14 cellular contexts compared by ENCODE assay signal in the genomic region with DNA sequence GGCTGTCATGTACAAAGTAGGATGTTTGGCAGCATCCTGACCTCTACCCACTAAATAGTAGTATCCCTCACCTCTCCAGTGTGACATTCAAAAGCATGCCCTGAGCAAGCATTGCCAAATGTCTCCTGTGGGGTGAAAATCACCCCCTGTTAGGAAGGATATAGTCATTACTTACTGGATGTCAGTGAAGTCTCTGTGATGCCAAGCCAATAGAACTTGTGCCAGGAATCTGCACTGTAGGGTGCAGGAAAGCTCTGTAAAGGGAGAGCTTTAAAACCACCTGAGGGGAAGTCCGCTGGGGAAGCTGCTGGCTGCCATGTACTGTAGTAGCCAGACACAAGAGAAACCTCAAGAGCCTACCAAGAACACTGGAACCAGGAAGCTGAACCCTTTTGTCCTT.
DNase-seq lines count a peak whose midpoint lies in the region; ATAC-seq and TF ChIP-seq lines count a peak whose summit lies in the region.
"Had no signal": no experiment of that assay in that cellular context is flagged by ENCODE, and none has a peak within 500 bp of the region (broad histone marks: within the 10 kb centered on the region; RNA-seq: fewer than 3 reads in every experiment).

No MANE protein-coding gene starts in this region.

- no peaks in the 10 kb centered on the region for H3K4me1 ChIP-seq in mesendoderm (ENCODE audit: control insufficient read depth, low read depth, low read length)
- H3K4me1 ChIP-seq: A549 had no signal

- peak; percentile 25 for DNase-seq in MG63
- DNase-seq in brain pericyte (ENCODE audit: low read depth, low spot score): peak; percentile 7
- peak; percentile 5 for DNase-seq in mesendoderm
- DNase-seq in natural killer cell: no peak
- no peak for DNase-seq in COR-L47 (lab: John Stamatoyannopoulos, UW)
- no peak for DNase-seq in GM13976 (ENCODE audit: low spot score)
- DNase-seq: Caco-2; CD8-positive, alpha-beta T cell; DND-41; GDM1; H7; IMR-90 had no signal

- no peaks in the 10 kb centered on the region for H3K9me3 ChIP-seq in MG63
- H3K9me3 ChIP-seq: A549, Caco-2 had no signal

- H3K36me3 ChIP-seq in MG63 (no peaks in the 10 kb centered on the region), mesendoderm (ENCODE audit: control insufficient read depth, insufficient read depth, low read length) (no peaks in the 10 kb centered on the region)

- no peak overlapping the region for H3K4ac ChIP-seq in mesendoderm (ENCODE audit: low read depth, low read length)

- H2BK5ac ChIP-seq in mesendoderm (ENCODE audit: low read length): no peak overlapping the region

- no peak overlapping the region for H4K8ac ChIP-seq in mesendoderm (ENCODE audit: low read depth, low read length)

- H3K56ac ChIP-seq in mesendoderm (ENCODE audit: low read length): no peak overlapping the region

- peak overlapping the region; percentile 22 for H3K27ac ChIP-seq in mesendoderm (ENCODE audit: low read depth, low read length)
- H3K27ac ChIP-seq: A549 had no signal

- H3K9ac ChIP-seq in mesendoderm (ENCODE audit: low read length): no peak overlapping the region

- no peaks in the 10 kb centered on the region for H3K79me1 ChIP-seq in mesendoderm (ENCODE audit: low read length)

- no peak overlapping the region for H3K4me3 ChIP-seq in MG63
- H3K4me3 ChIP-seq in mesendoderm (ENCODE audit: low read length): no peak overlapping the region
- H3K4me3 ChIP-seq: A549 had no signal

- no peaks in the 10 kb centered on the region for H3K27me3 ChIP-seq in MG63
- no peaks in the 10 kb centered on the region for H3K27me3 ChIP-seq in mesendoderm (ENCODE audit: insufficient read depth, low read length, poor library complexity)

- no peak overlapping the region for H2BK120ac ChIP-seq in mesendoderm (ENCODE audit: low read depth, low read length)

- intact Hi-C loops in natural killer cell (cut with micrococcal nuclease): loop anchor here (10.0 kb wide), 1 partner anchor 61 kb away; no protein-coding TSS in a partner anchor

- no peaks in the 10 kb centered on the region for H3K4me1 Mint-ChIP-seq in natural killer cell
- H3K4me1 Mint-ChIP-seq: CD14-positive monocyte had no signal

- no peak overlapping the region for H2AK5ac ChIP-seq in mesendoderm (ENCODE audit: low read length)

- in situ Hi-C loops in GM13976 (cut with MboI; ENCODE audit: low sequenced_read_pairs, unreplicated experiment): no loop called here

- no peak overlapping the region for H2BK15ac ChIP-seq in mesendoderm (replicated peaks; ENCODE audit: low read depth)

- H3K27ac Mint-ChIP-seq in natural killer cell: no peak overlapping the region
- H3K27ac Mint-ChIP-seq: CD14-positive monocyte; CD8-positive, alpha-beta T cell had no signal

- no peak for ATAC-seq in natural killer cell
- ATAC-seq: A549; CD8-positive, alpha-beta T cell had no signal

- H3K27me3 Mint-ChIP-seq in natural killer cell (ENCODE audit: low read depth in 2 of 2): no peaks in the 10 kb centered on the region

- H3K18ac ChIP-seq in mesendoderm (ENCODE audit: low read length): no peak overlapping the region

- no peak overlapping the region for H4K5ac ChIP-seq in mesendoderm (ENCODE audit: low read length)

- peaks cover 5 to 6% of the 10 kb centered on the region in 2 donors for H3K9me3 Mint-ChIP-seq in natural killer cell
- H3K9me3 Mint-ChIP-seq: CD8-positive, alpha-beta T cell had no signal

- no peaks in the 10 kb centered on the region for H3K36me3 Mint-ChIP-seq in natural killer cell
- H3K36me3 Mint-ChIP-seq: CD14-positive monocyte; CD8-positive, alpha-beta T cell had no signal

- no peak overlapping the region for H3K23ac ChIP-seq in mesendoderm (ENCODE audit: low read length)

- no peak overlapping the region for H3K4me2 ChIP-seq in mesendoderm (ENCODE audit: low read length)
- H3K4me2 ChIP-seq: A549 had no signal

- no CpG with 5 or more reads among the region's 1 CpG for WGBS in mesendoderm (ENCODE audit: extremely low coverage, insufficient coverage, low lambda C conversion rate)

- H3K79me2 ChIP-seq in mesendoderm (ENCODE audit: control insufficient read depth, insufficient read depth, low read length): no peaks in the 10 kb centered on the region

- H3K4me3 Mint-ChIP-seq in natural killer cell: no peak overlapping the region
- H3K4me3 Mint-ChIP-seq: CD14-positive monocyte; CD8-positive, alpha-beta T cell had no signal

- TF ChIP-seq CTCF in natural killer cell (IDR thresholded peaks at IDR 0.05) (no peak), GM13976 (IDR thresholded peaks at IDR 0.05; ENCODE audit: borderline replicate concordance, control extremely low read depth, extremely low read depth, insufficient read depth, missing control alignments) (no peak)

Comparison
In these comparisons a context has a peak if more than half of its experiments do, and no peak if none do; other contexts are left out.
1. DNase-seq: peak in MG63 (single experiment), brain pericyte (single experiment) and mesendoderm (single experiment); none in natural killer cell (single experiment), COR-L47 (single experiment) and GM13976 (single experiment).